In genomic region chr12:124917135-124917840, GRCh38 we compare ENCODE assay signal across 1 cellular context.
A peak's percentile ranks its signal among the peaks of the same experiment; 100 is the strongest.
TF ChIP-seq lines count a peak whose summit lies in the region.

No MANE protein-coding gene starts in this region.

TF ChIP-seq in HepG2, 621 proteins besides CTCF, POLR2A, EP300 and RAD21 (continued from another document):
- TF ChIP-seq ZNF414 (CRISPR knock-in tag; IDR thresholded peaks at IDR 0.05): peak; percentile 69; the same call in 1 of the 2 replicates
- TF ChIP-seq ZHX1 (CRISPR knock-in tag; IDR thresholded peaks at IDR 0.05; ENCODE audit: low read depth): no peak
- TF ChIP-seq RXRA (CRISPR knock-in tag; IDR thresholded peaks at IDR 0.05): peak; percentile 81
- TF ChIP-seq, protein P1, sequence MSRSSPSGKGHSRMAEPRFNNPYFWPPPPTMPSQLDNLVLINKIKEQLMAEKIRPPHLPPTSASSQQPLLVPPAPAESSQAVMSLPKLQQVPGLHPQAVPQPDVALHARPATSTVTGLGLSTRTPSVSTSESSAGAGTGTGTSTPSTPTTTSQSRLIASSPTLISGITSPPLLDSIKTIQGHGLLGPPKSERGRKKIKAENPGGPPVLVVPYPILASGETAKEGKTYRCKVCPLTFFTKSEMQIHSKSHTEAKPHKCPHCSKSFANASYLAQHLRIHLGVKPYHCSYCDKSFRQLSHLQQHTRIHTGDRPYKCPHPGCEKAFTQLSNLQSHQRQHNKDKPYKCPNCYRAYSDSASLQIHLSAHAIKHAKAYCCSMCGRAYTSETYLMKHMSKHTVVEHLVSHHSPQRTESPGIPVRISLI (CRISPR knock-in tag; IDR thresholded peaks at IDR 0.05; ENCODE audit: borderline replicate concordance): peak; percentile 100
- TF ChIP-seq SAP130 (CRISPR knock-in tag; IDR thresholded peaks at IDR 0.05; ENCODE audit: low read depth): peak; percentile 90
- peak; percentile 38; the same call in 1 of the 2 replicates for TF ChIP-seq ZNF501 (CRISPR knock-in tag; IDR thresholded peaks at IDR 0.05)
- TF ChIP-seq CBFB (CRISPR knock-in tag; IDR thresholded peaks at IDR 0.05): peak; percentile 81
- no peak for TF ChIP-seq ARNT (IDR thresholded peaks at IDR 0.05)
- no peak for TF ChIP-seq ZNF264 (CRISPR knock-in tag; IDR thresholded peaks at IDR 0.05)
- TF ChIP-seq, protein P2, sequence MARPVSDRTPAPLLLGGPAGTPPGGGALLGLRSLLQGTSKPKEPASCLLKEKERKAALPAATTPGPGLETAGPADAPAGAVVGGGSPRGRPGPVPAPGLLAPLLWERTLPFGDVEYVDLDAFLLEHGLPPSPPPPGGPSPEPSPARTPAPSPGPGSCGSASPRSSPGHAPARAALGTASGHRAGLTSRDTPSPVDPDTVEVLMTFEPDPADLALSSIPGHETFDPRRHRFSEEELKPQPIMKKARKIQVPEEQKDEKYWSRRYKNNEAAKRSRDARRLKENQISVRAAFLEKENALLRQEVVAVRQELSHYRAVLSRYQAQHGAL (CRISPR knock-in tag; IDR thresholded peaks at IDR 0.05; ENCODE audit: not compliant biosample characterization): no peak
- TF ChIP-seq THAP8 (CRISPR knock-in tag; IDR thresholded peaks at IDR 0.05; ENCODE audit: borderline replicate concordance): no peak
- TF ChIP-seq ZBTB20 (CRISPR knock-in tag; IDR thresholded peaks at IDR 0.05; ENCODE audit: borderline replicate concordance, low read depth): peak; percentile 35; the same call in 1 of the 2 replicates
- no peak for TF ChIP-seq HOXD1 (CRISPR knock-in tag; IDR thresholded peaks at IDR 0.05)
- peak; percentile 27; the same call in 1 of the 2 replicates for TF ChIP-seq MXD3 (CRISPR knock-in tag; IDR thresholded peaks at IDR 0.05)
- peak; percentile 44; the same call in 1 of the 2 replicates for TF ChIP-seq HMG20B (CRISPR knock-in tag; conservative IDR thresholded peaks at IDR 0.05)
- TF ChIP-seq ZBTB1 (CRISPR knock-in tag; IDR thresholded peaks at IDR 0.05; ENCODE audit: borderline replicate concordance): no peak
- peak; percentile 95 for TF ChIP-seq MAZ (IDR thresholded peaks at IDR 0.05; ENCODE audit: borderline replicate concordance, low read depth, low read length)
- 0 out of 2 replicates have a peak, but pooled peaks have one; percentile 67 for TF ChIP-seq MAZ (CRISPR knock-in tag; IDR thresholded peaks at IDR 0.05; ENCODE audit: low read depth)
- TF ChIP-seq ETS1 (CRISPR knock-in tag; IDR thresholded peaks at IDR 0.05): no peak
- TF ChIP-seq ZNF143 (CRISPR knock-in tag; IDR thresholded peaks at IDR 0.05): no peak; the same call in 1 of the 2 replicates
- TF ChIP-seq, protein P3, sequence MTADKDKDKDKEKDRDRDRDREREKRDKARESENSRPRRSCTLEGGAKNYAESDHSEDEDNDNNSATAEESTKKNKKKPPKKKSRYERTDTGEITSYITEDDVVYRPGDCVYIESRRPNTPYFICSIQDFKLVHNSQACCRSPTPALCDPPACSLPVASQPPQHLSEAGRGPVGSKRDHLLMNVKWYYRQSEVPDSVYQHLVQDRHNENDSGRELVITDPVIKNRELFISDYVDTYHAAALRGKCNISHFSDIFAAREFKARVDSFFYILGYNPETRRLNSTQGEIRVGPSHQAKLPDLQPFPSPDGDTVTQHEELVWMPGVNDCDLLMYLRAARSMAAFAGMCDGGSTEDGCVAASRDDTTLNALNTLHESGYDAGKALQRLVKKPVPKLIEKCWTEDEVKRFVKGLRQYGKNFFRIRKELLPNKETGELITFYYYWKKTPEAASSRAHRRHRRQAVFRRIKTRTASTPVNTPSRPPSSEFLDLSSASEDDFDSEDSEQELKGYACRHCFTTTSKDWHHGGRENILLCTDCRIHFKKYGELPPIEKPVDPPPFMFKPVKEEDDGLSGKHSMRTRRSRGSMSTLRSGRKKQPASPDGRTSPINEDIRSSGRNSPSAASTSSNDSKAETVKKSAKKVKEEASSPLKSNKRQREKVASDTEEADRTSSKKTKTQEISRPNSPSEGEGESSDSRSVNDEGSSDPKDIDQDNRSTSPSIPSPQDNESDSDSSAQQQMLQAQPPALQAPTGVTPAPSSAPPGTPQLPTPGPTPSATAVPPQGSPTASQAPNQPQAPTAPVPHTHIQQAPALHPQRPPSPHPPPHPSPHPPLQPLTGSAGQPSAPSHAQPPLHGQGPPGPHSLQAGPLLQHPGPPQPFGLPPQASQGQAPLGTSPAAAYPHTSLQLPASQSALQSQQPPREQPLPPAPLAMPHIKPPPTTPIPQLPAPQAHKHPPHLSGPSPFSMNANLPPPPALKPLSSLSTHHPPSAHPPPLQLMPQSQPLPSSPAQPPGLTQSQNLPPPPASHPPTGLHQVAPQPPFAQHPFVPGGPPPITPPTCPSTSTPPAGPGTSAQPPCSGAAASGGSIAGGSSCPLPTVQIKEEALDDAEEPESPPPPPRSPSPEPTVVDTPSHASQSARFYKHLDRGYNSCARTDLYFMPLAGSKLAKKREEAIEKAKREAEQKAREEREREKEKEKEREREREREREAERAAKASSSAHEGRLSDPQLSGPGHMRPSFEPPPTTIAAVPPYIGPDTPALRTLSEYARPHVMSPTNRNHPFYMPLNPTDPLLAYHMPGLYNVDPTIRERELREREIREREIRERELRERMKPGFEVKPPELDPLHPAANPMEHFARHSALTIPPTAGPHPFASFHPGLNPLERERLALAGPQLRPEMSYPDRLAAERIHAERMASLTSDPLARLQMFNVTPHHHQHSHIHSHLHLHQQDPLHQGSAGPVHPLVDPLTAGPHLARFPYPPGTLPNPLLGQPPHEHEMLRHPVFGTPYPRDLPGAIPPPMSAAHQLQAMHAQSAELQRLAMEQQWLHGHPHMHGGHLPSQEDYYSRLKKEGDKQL (CRISPR knock-in tag; IDR thresholded peaks at IDR 0.05; ENCODE audit: low read depth): peak; percentile 57; the same call in 1 of the 2 replicates
- no peak for TF ChIP-seq ZNF18 (CRISPR knock-in tag; IDR thresholded peaks at IDR 0.05; ENCODE audit: insufficient replicate concordance)
- TF ChIP-seq RFX3 (CRISPR knock-in tag; IDR thresholded peaks at IDR 0.05): peak; percentile 77
- no peak for TF ChIP-seq ZNF879 (CRISPR knock-in tag; IDR thresholded peaks at IDR 0.05)
- 0 out of 2 replicates have a peak, but pooled peaks have one; percentile 16 for TF ChIP-seq KAT7 (CRISPR knock-in tag; IDR thresholded peaks at IDR 0.05; ENCODE audit: borderline replicate concordance)
- TF ChIP-seq CBX1 (IDR thresholded peaks at IDR 0.05; ENCODE audit: low read depth): peak; percentile 39
- no peak for TF ChIP-seq ZMAT5 (CRISPR knock-in tag; IDR thresholded peaks at IDR 0.05; ENCODE audit: borderline replicate concordance, low read depth)
- no peak for TF ChIP-seq PAWR (CRISPR knock-in tag; IDR thresholded peaks at IDR 0.05; ENCODE audit: borderline replicate concordance)
